In genomic region chrX:64395568-64395929, GRCh38 we compare ENCODE assay signal across 8 cellular contexts. TPM values are rescaled to one million over a fixed set of nuclear protein-coding genes. Genes with fewer than 3 reads are reported as not detected.
DNase-seq lines count a peak whose midpoint lies in the region; ATAC-seq and TF ChIP-seq lines count a peak whose summit lies in the region.

No MANE protein-coding gene starts in this region.

- H3K4me1 Mint-ChIP-seq in endothelial cell (ENCODE audit: unreplicated experiment): no peaks in the 10 kb centered on the region

- peak overlapping the region in 2 of 3 donors; percentile 8 to 77 for H3K9ac ChIP-seq in skeletal muscle tissue (ENCODE audit: low read depth in 1 of 3, low read length in 3 of 3)

- no peaks in the 10 kb centered on the region for H3K27me3 ChIP-seq in BE2C
- H3K27me3 ChIP-seq in skeletal muscle tissue (ENCODE audit: control insufficient read depth in 3 of 3, insufficient read depth in 3 of 3, low read length in 3 of 3): no peaks in the 10 kb centered on the region

- TF ChIP-seq CTCF in BE2C (IDR thresholded peaks at IDR 0.05; ENCODE audit: low read depth, low read length) (no peak), endothelial cell (IDR thresholded peaks at IDR 0.05; ENCODE audit: unreplicated experiment) (no peak)

- peak overlapping the region; percentile 90 for H3K4me3 Mint-ChIP-seq in endothelial cell (ENCODE audit: unreplicated experiment)

- H3K27ac Mint-ChIP-seq in endothelial cell (ENCODE audit: unreplicated experiment): no peak overlapping the region

- H3K27ac ChIP-seq in skeletal muscle tissue (ENCODE audit: low read depth, low read length): no peak overlapping the region

- ATAC-seq in GM19455 (IDR thresholded peaks at IDR 0.05; ENCODE audit: unreplicated experiment): peak; percentile 10
- peak; percentile 15 for ATAC-seq in HG03521 (IDR thresholded peaks at IDR 0.05; ENCODE audit: unreplicated experiment)

- H3K4me1 ChIP-seq in BE2C (no peaks in the 10 kb centered on the region), skeletal muscle tissue (ENCODE audit: control insufficient read depth in 3 of 3, insufficient read depth in 3 of 3, low read length in 3 of 3) (peaks cover 0 to 3% (median 0%) of the 10 kb centered on the region in 3 donors)

- H3K9me3 ChIP-seq in BE2C: no peaks in the 10 kb centered on the region
- no peaks in the 10 kb centered on the region for H3K9me3 ChIP-seq in skeletal muscle tissue (ENCODE audit: control insufficient read depth in 3 of 3, low read length in 3 of 3)

- no peaks in the 10 kb centered on the region for H3K9me3 Mint-ChIP-seq in endothelial cell (ENCODE audit: unreplicated experiment)

- no peak for DNase-seq in BE2C
- DNase-seq in endothelial cell (ENCODE audit: low spot score): no peak
- DNase-seq in effector CD8-positive, alpha-beta T cell (lab: John Stamatoyannopoulos, UW): no peak
- no peak for DNase-seq in activated gamma-delta T cell treated with Interleukin-2 at 50 U/mL for 16 hours
- no peak for DNase-seq in NCI-H187 treated with DMSO at 0.1 percent for 48 hours (lab: John Stamatoyannopoulos, UW)

- H3K4me3 ChIP-seq in BE2C (ENCODE audit: low read depth, low read length): peak overlapping the region; percentile 56
- H3K4me3 ChIP-seq in skeletal muscle tissue (ENCODE audit: low read length in 3 of 3): peak overlapping the region; percentile 73 to 83 (median 73)

- no peaks in the 10 kb centered on the region for H3K36me3 Mint-ChIP-seq in endothelial cell (ENCODE audit: low read depth, unreplicated experiment)

- no peaks in the 10 kb centered on the region for H3K36me3 ChIP-seq in BE2C
- no peaks in the 10 kb centered on the region for H3K36me3 ChIP-seq in skeletal muscle tissue (ENCODE audit: control insufficient read depth in 3 of 3, insufficient read depth in 3 of 3, low read length in 3 of 3)

- H3K27me3 Mint-ChIP-seq in endothelial cell (ENCODE audit: unreplicated experiment): peaks cover 4% of the 10 kb centered on the region

RNA-seq across cellular contexts. Expression of gene MTMR8, which starts 0.3 kb away (rescaled TPM):
- polyA plus RNA-seq in BE2C (2012; ENCODE audit: insufficient read depth, insufficient read length, low read depth): 1.7 TPM
- total RNA-seq in endothelial cell (ENCODE audit: unreplicated experiment) (3.4 TPM), skeletal muscle tissue (2.6 TPM)
